ENCODE assay signal across 25 cellular contexts in the genomic region with DNA sequence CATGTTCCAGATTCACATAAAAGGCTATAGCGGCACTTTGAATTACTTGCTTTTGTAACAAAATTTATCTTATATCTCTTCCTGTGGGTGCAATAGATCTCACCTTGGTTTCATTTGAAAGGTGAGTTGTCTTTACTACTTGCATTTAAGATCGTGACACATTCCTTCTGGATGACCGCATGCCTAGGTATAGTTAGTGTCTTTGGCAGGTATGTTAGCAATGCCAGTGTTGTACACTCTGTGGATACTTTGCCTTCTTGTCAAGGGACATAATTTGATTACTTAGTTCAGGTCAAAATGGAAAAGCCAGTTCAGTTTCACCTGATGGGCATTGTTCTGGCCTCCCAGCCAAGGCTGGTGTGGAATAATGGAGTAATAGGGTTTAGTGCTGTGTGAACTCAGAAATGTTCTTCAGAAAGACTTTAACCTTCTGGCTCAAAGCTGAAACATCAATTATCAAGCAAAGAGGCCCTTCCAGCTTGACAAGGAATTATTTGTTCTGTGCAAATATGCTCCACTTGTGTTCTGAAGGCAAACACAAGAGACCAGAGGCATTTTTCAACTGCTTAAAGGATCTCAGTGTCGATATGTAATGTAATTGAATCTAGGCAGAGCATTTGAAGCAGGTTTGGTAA.
DNase-seq lines count a peak whose midpoint lies in the region; ATAC-seq and TF ChIP-seq lines count a peak whose summit lies in the region.
"Had no signal": no experiment of that assay in that cellular context is flagged by ENCODE, and none has a peak within 500 bp of the region (broad histone marks: within the 10 kb centered on the region; RNA-seq: fewer than 3 reads in every experiment).

No MANE protein-coding gene starts in this region.

- H3K4me1 Mint-ChIP-seq in mesothelial cell of epicardium, result peaks cover 23% of the 10 kb centered on the region
- H3K4me1 Mint-ChIP-seq: activated CD4-positive, alpha-beta T cell treated with anti-CD3 and anti-CD28 coated beads, Interleukin-2, amount 10 ng/mL, durations not matched to agents 7 days and 5 days; activated naive CD8-positive, alpha-beta T cell treated with anti-CD3 and anti-CD28 coated beads, Interleukin-2, amount 50 U/mL, for 24 hours; T-helper 17 cell had no signal

- H3K36me3 Mint-ChIP-seq in mesothelial cell of epicardium, result peaks cover 39% of the 10 kb centered on the region

- TF ChIP-seq EP300 in esophagus muscularis mucosa (IDR thresholded peaks at IDR 0.05), result no peak

- peaks cover 22 to 62% (median 42%) of the 10 kb centered on the region in 4 donors for H3K36me3 ChIP-seq in esophagus muscularis mucosa

- no peaks in the 10 kb centered on the region for H3K9me3 ChIP-seq in esophagus muscularis mucosa
- H3K9me3 ChIP-seq: Peyer's patch, thoracic aorta had no signal

- peak; percentile 38 for DNase-seq in SIG-M5 treated with dmso at 0.1 percent for 504 hours (lab: John Stamatoyannopoulos, UW; ENCODE audit: unreplicated experiment)
- no peak for DNase-seq in SIG-M5 (lab: John Stamatoyannopoulos, UW)
- no peak for DNase-seq in esophagus muscularis mucosa (ENCODE audit: extremely low spot score)
- DNase-seq in mesothelial cell of epicardium (ENCODE audit: low spot score in 2 of 2, unreplicated experiment in 2 of 2), result no peak
- no peak for DNase-seq in activated naive CD4-positive, alpha-beta T cell treated with Interleukin-2 at 50 U/mL for 16 hours
- DNase-seq: activated CD4-positive, alpha-beta T cell treated with anti-CD3 and anti-CD28 coated beads, Interleukin-2, amount 10 ng/mL, durations not matched to agents 7 days and 5 days; activated CD8-positive, alpha-beta memory T cell treated with anti-CD3 and anti-CD28 coated beads, Interleukin-2, amount 50 U/mL, for 4 hours; activated naive CD8-positive, alpha-beta T cell treated with anti-CD3 and anti-CD28 coated beads, Interleukin-2, amount 50 U/mL, for 24 hours; brain microvascular endothelial cell; DMS79 treated with DMSO at 0.1 percent for 48 hours; Kasumi-1; left cardiac atrium; NCI-H1048; NCI-H187 treated with DMSO at 0.1 percent for 48 hours; NCI-H446 treated with DMSO at 0.1 percent for 48 hours; NK-92 treated with Interleukin-12 subunit alpha and Interleukin-12 subunit beta, amount 100 ng/mL, for 24 hours; Peyer's patch; stimulated activated CD4-positive, alpha-beta T cell treated with anti-CD3 and anti-CD28 coated beads, Interleukin-2, amount 100 ng/mL, for 48 hours; stimulated activated naive CD4-positive, alpha-beta T cell; T-helper 17 cell had no signal

- no peaks in the 10 kb centered on the region for H3K27me3 ChIP-seq in esophagus muscularis mucosa
- H3K27me3 ChIP-seq: brain microvascular endothelial cell, Peyer's patch had no signal

- H3K4me3 ChIP-seq in esophagus muscularis mucosa, result no peak overlapping the region
- H3K4me3 ChIP-seq: Peyer's patch, thoracic aorta had no signal

- no peak for TF ChIP-seq POLR2A in esophagus muscularis mucosa (IDR thresholded peaks at IDR 0.05; ENCODE audit: low read depth)

- H3K27me3 Mint-ChIP-seq in mesothelial cell of epicardium (ENCODE audit: low read depth), result no peaks in the 10 kb centered on the region
- H3K27me3 Mint-ChIP-seq: activated CD4-positive, alpha-beta T cell treated with anti-CD3 and anti-CD28 coated beads, Interleukin-2, amount 10 ng/mL, durations not matched to agents 7 days and 5 days; activated naive CD8-positive, alpha-beta T cell treated with anti-CD3 and anti-CD28 coated beads, Interleukin-2, amount 50 U/mL, for 24 hours had no signal

- ATAC-seq in HG02970 (IDR thresholded peaks at IDR 0.05; ENCODE audit: low FRiP score, unreplicated experiment) (no peak), HG03469 (IDR thresholded peaks at IDR 0.05; ENCODE audit: unreplicated experiment) (no peak), GM18868 (IDR thresholded peaks at IDR 0.05; ENCODE audit: unreplicated experiment) (no peak)
- ATAC-seq: activated naive CD8-positive, alpha-beta T cell treated with anti-CD3 and anti-CD28 coated beads, Interleukin-2, amount 50 U/mL, for 24 hours; left cardiac atrium; T-helper 17 cell had no signal

- H3K27ac Mint-ChIP-seq in mesothelial cell of epicardium, result peak overlapping the region; percentile 75
- H3K27ac Mint-ChIP-seq: activated CD4-positive, alpha-beta T cell treated with anti-CD3 and anti-CD28 coated beads, Interleukin-2, amount 10 ng/mL, durations not matched to agents 7 days and 5 days; activated naive CD8-positive, alpha-beta T cell treated with anti-CD3 and anti-CD28 coated beads, Interleukin-2, amount 50 U/mL, for 24 hours; T-helper 17 cell had no signal

- peaks cover 13 to 88% (median 80%) of the 10 kb centered on the region in 4 donors for H3K4me1 ChIP-seq in esophagus muscularis mucosa
- H3K4me1 ChIP-seq: Peyer's patch had no signal

- H3K4me3 Mint-ChIP-seq in mesothelial cell of epicardium, result no peak overlapping the region
- H3K4me3 Mint-ChIP-seq: activated CD4-positive, alpha-beta T cell treated with anti-CD3 and anti-CD28 coated beads, Interleukin-2, amount 10 ng/mL, durations not matched to agents 7 days and 5 days; activated naive CD8-positive, alpha-beta T cell treated with anti-CD3 and anti-CD28 coated beads, Interleukin-2, amount 50 U/mL, for 24 hours; neural crest cell; T-helper 17 cell had no signal

- WGBS in esophagus muscularis mucosa, result 75% methylated on average over 4 of the region's 4 CpGs

- H3K9me3 Mint-ChIP-seq in mesothelial cell of epicardium, result no peaks in the 10 kb centered on the region
- H3K9me3 Mint-ChIP-seq: activated CD4-positive, alpha-beta T cell treated with anti-CD3 and anti-CD28 coated beads, Interleukin-2, amount 10 ng/mL, durations not matched to agents 7 days and 5 days; activated naive CD8-positive, alpha-beta T cell treated with anti-CD3 and anti-CD28 coated beads, Interleukin-2, amount 50 U/mL, for 24 hours; neural crest cell had no signal

- intact Hi-C loops in esophagus muscularis mucosa (cut with DNase I), result no loop called here

- TF ChIP-seq CTCF in esophagus muscularis mucosa (IDR thresholded peaks at IDR 0.05), result no peak
- no peak for TF ChIP-seq CTCF in mesothelial cell of epicardium (IDR thresholded peaks at IDR 0.05; ENCODE audit: unreplicated experiment)

- peak overlapping the region; percentile 45 to 61 (median 58) for H3K27ac ChIP-seq in esophagus muscularis mucosa (replicated peaks in 1 of 4)
- H3K27ac ChIP-seq: brain microvascular endothelial cell, Peyer's patch, thoracic aorta had no signal
